8 cellular contexts compared by ENCODE assay signal in the genomic region with DNA sequence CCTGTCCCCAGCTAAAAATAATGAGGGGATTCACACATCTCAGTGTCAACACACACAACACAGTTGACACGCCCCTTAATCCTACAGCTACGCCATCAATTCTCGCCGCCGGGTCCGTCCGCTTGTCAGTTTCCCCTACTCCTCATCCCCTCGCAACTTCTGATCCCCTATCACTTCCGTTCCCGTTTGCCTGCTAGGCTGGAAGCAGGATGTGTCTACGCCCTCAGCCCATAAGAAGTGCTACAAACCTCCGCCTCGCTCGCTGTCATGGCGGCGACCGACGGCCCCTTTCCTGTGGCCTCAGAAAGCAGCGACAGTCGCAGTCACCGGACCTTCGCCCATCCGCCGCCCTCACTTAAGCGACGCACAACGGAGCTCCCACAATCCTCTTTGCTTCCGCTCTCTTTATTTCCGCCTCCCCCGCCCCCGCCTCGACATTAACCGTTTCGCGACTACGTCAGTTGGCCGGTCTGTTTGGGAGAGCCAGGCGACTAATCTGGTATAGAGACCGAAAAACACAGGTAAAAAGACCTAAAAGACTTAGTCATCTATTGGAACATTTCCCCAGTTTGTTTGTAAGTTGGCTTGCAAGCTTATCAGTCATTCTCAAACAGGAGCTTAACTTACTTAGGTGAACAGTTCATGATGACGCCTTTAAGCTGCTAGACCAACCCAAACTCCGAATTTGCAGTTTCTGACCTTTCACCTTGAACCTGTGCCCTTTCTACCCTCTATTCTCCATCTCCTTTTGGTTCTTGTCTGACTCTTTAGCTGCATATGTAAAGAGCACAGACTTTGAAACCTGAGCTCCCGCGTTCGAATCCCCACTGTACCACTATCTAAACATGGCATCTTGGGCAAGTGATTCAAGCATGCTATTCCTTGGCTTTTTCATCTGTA. TPM values are rescaled to one million over a fixed set of nuclear protein-coding genes. Genes with fewer than 3 reads are reported as not detected.
A peak's percentile ranks its signal among the peaks of the same experiment; 100 is the strongest.
DNase-seq lines count a peak whose midpoint lies in the region; ATAC-seq and TF ChIP-seq lines count a peak whose summit lies in the region.

A gene with protein sequence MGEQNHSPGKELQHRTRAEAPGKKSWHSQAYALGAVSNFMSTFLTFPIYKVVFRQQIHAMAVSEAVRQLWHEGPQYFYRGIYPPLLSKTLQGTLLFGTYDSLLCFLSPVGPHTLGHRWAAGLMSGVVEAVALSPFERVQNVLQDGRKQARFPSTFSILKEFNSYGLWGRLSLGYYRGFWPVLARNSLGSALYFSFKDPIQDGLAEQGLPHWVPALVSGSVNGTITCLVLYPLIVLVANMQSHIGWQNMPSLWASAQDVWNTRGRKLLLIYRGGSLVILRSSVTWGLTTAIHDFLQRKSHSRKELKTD (minus strand): TSS at position 380 of the 900 bp plus-strand sequence. CDS start 51,752 bp downstream, outside the sequence.

- TF ChIP-seq CTCF in GM10248 (IDR thresholded peaks at IDR 0.05; ENCODE audit: control extremely low read depth, extremely low read depth, low read depth, missing control alignments) (no peak), tibial nerve (IDR thresholded peaks at IDR 0.05) (peak in 1 of 5 experiments; percentile 36)

- no peak within 1 kb of the TSS for H2BK5ac ChIP-seq in trophoblast cell (ENCODE audit: low read depth, low read length, poor library complexity)

- H3K4me3 Mint-ChIP-seq in activated naive CD8-positive, alpha-beta T cell treated with anti-CD3 and anti-CD28 coated beads, Interleukin-2, amount 10 ng/mL, durations not matched to agents 7 days and 5 days: peak within 1 kb of the TSS; percentile 100

- peak; percentile 20 to 49 for TF ChIP-seq POLR2A in tibial nerve (IDR thresholded peaks at IDR 0.05)

- H4K8ac ChIP-seq in trophoblast cell (ENCODE audit: low read depth, low read length): peak within 1 kb of the TSS; percentile 86

- H3K23ac ChIP-seq in trophoblast cell (ENCODE audit: low read length): no peak within 1 kb of the TSS

- WGBS in trophoblast cell (ENCODE audit: extremely low coverage, insufficient coverage, insufficient read length): no CpG with 5 or more reads among the region's 44 CpGs
- WGBS in tibial nerve, 2 donors: 1 to 58% methylated on average over 33 to 44 of the region's 44 CpGs

- TF ChIP-seq EP300 in tibial nerve (IDR thresholded peaks at IDR 0.05): peak in 1 of 2 donors; percentile 84

- H3K79me1 ChIP-seq in trophoblast cell (ENCODE audit: low read length): peaks cover 2% of the 10 kb centered on the region

- intact Hi-C loops in Right ventricle myocardium superior (cut with DNase I): no loop called here

- no peaks in the 10 kb centered on the region for H3K9me3 ChIP-seq in trophoblast cell (ENCODE audit: insufficient read depth, low read depth, low read length)
- no peaks in the 10 kb centered on the region for H3K9me3 ChIP-seq in tibial nerve

- H3K27ac ChIP-seq in trophoblast cell (ENCODE audit: low read depth, low read length) (peak within 1 kb of the TSS; percentile 91), tibial nerve (peak within 1 kb of the TSS; percentile 83 to 94 (median 86))

- H3K27me3 ChIP-seq in trophoblast cell (ENCODE audit: insufficient read depth, low read length) (no peaks in the 10 kb centered on the region), tibial nerve (no peaks in the 10 kb centered on the region)

- H3K4me1 ChIP-seq in trophoblast cell (ENCODE audit: control insufficient read depth in 1 of 2, insufficient read depth in 2 of 2, low read length in 2 of 2): no peaks in the 10 kb centered on the region
- H3K4me1 ChIP-seq in tibial nerve: peaks cover 0 to 31% (median 0%) of the 10 kb centered on the region in 4 donors

- no peaks in the 10 kb centered on the region for H3K79me2 ChIP-seq in trophoblast cell (ENCODE audit: control insufficient read depth, insufficient read depth, low read length, poor library complexity)

- peak; percentile 67 for DNase-seq in GM10248 (ENCODE audit: extremely low spot score)
- DNase-seq in NCI-H1048 (lab: John Stamatoyannopoulos, UW): peak; percentile 19
- DNase-seq in SKM-1 (lab: John Stamatoyannopoulos, UW; ENCODE audit: unreplicated experiment): peak; percentile 71
- peak; percentile 78 for DNase-seq in activated naive CD8-positive, alpha-beta T cell treated with anti-CD3 and anti-CD28 coated beads, Interleukin-2, amount 10 ng/mL, durations not matched to agents 7 days and 5 days
- peak; percentile 83 for DNase-seq in Right ventricle myocardium superior
- DNase-seq in trophoblast cell: peak; percentile 59 to 70
- DNase-seq in tibial nerve (ENCODE audit: low spot score in 2 of 2): peak; percentile 42 to 69

- H2AK5ac ChIP-seq in trophoblast cell (ENCODE audit: low read length): no peak within 1 kb of the TSS

- H3K36me3 ChIP-seq in trophoblast cell (ENCODE audit: control insufficient read depth in 1 of 2, insufficient read depth in 2 of 2, low read length in 2 of 2) (no peaks in the 10 kb centered on the region), tibial nerve (no peaks in the 10 kb centered on the region)

- H3K4me1 Mint-ChIP-seq in activated naive CD8-positive, alpha-beta T cell treated with anti-CD3 and anti-CD28 coated beads, Interleukin-2, amount 10 ng/mL, durations not matched to agents 7 days and 5 days: peaks cover 8% of the 10 kb centered on the region

- H3K4me2 ChIP-seq in trophoblast cell (ENCODE audit: low read length): peak within 1 kb of the TSS; percentile 77

- no peaks in the 10 kb centered on the region for H3K27me3 Mint-ChIP-seq in activated naive CD8-positive, alpha-beta T cell treated with anti-CD3 and anti-CD28 coated beads, Interleukin-2, amount 10 ng/mL, durations not matched to agents 7 days and 5 days

- H3K4ac ChIP-seq in trophoblast cell (ENCODE audit: low read depth, low read length): no peak within 1 kb of the TSS

- H3K9me3 Mint-ChIP-seq in activated naive CD8-positive, alpha-beta T cell treated with anti-CD3 and anti-CD28 coated beads, Interleukin-2, amount 10 ng/mL, durations not matched to agents 7 days and 5 days: no peaks in the 10 kb centered on the region

- H3K27ac Mint-ChIP-seq in activated naive CD8-positive, alpha-beta T cell treated with anti-CD3 and anti-CD28 coated beads, Interleukin-2, amount 10 ng/mL, durations not matched to agents 7 days and 5 days: peak within 1 kb of the TSS; percentile 100

- H3K4me3 ChIP-seq in trophoblast cell (ENCODE audit: low read depth, low read length): peak within 1 kb of the TSS; percentile 87
- H3K4me3 ChIP-seq in tibial nerve: peak within 1 kb of the TSS; percentile 45 to 62 (median 51)

- H4K91ac ChIP-seq in trophoblast cell (ENCODE audit: low read depth, low read length): peak within 1 kb of the TSS; percentile 63

- H4K12ac ChIP-seq in trophoblast cell (ENCODE audit: low read depth, low read length): peak within 1 kb of the TSS; percentile 70

- no peaks in the 10 kb centered on the region for H3K36me3 Mint-ChIP-seq in activated naive CD8-positive, alpha-beta T cell treated with anti-CD3 and anti-CD28 coated beads, Interleukin-2, amount 10 ng/mL, durations not matched to agents 7 days and 5 days

- H2BK12ac ChIP-seq in trophoblast cell (ENCODE audit: low read length): no peak within 1 kb of the TSS

- H2AFZ ChIP-seq in trophoblast cell (ENCODE audit: insufficient read depth, low read length, poor library complexity): peak within 1 kb of the TSS; percentile 82

- H3K18ac ChIP-seq in trophoblast cell (ENCODE audit: low read length): no peak within 1 kb of the TSS

- no peak within 1 kb of the TSS for H2BK120ac ChIP-seq in trophoblast cell (ENCODE audit: insufficient read depth, low read length, poor library complexity)

- H3K9ac ChIP-seq in trophoblast cell (ENCODE audit: low read length): peak within 1 kb of the TSS; percentile 96

- CTCF ChIA-PET in GM10248 (lab: Yijun Ruan, JAX): interaction anchor here (0.6 to 2.8 kb wide), 6 partner anchors 9 to 224 kb away, joined by 3 to 23 read pairs (median 4); partner anchors contain the start of genes FAM199X and ZCCHC18

- POLR2A ChIA-PET in GM10248 (lab: Yijun Ruan, JAX): interaction anchor here (1.9 kb wide), 1 partner anchor 9 kb away, joined by 13 read pairs; the partner anchor contains the start of gene FAM199X
- POLR2A ChIA-PET in activated naive CD8-positive, alpha-beta T cell treated with anti-CD3 and anti-CD28 coated beads, Interleukin-2, amount 10 ng/mL, durations not matched to agents 7 days and 5 days (lab: Charles Lee): interaction anchor here (0.8 to 1.9 kb wide), 8 partner anchors 9 to 325 kb away, joined by 3 to 29 read pairs (median 4); partner anchors contain the start of genes FAM199X, RAB9B and ZCCHC18

- peak within 1 kb of the TSS; percentile 47 for H3K14ac ChIP-seq in trophoblast cell (ENCODE audit: low read length)

- ATAC-seq in HG02588 (IDR thresholded peaks at IDR 0.05; ENCODE audit: unreplicated experiment): peak; percentile 87
- ATAC-seq in activated naive CD8-positive, alpha-beta T cell treated with anti-CD3 and anti-CD28 coated beads, Interleukin-2, amount 10 ng/mL, durations not matched to agents 7 days and 5 days (ENCODE audit: low read depth): peak; percentile 91
- ATAC-seq in Right ventricle myocardium superior (ENCODE audit: poor library complexity): peak; percentile 99

RNA-seq across cellular contexts. Expression of the gene that starts here (rescaled TPM):
- 10 to 100 TPM; 13.9 to 15.0 TPM for total RNA-seq in activated naive CD8-positive, alpha-beta T cell treated with anti-CD3 and anti-CD28 coated beads, Interleukin-2, amount 10 ng/mL, durations not matched to agents 7 days and 5 days
- 11.9 TPM for total RNA-seq in Right ventricle myocardium superior
- 5.2 and 5.5 TPM in 2 replicates for polyA plus RNA-seq in trophoblast cell (2013)
- 10 to 100 TPM in 2 of 4 donors, 1 to 10 TPM in 2; 2.2 to 26.1 (median 13.2) TPM for total RNA-seq in tibial nerve

Comparison
In these comparisons a context has a peak if more than half of its experiments do, and no peak if none do; other contexts are left out.
1. Peak in every context shown above with its lines: DNase-seq, ATAC-seq, H3K4me3 ChIP-seq and H3K27ac ChIP-seq.
2. DNase-seq: peak in every context shown above with its lines; median percentile 83 in Right ventricle myocardium superior; 78 in activated naive CD8-positive, alpha-beta T cell treated with anti-CD3 and anti-CD28 coated beads, Interleukin-2, amount 10 ng/mL, durations not matched to agents 7 days and 5 days; 71 in SKM-1; 67 in GM10248; 64 in trophoblast cell; 56 in tibial nerve; 19 in NCI-H1048.